In genomic region chr1:30684881-30685795, GRCh38 we compare ENCODE assay signal across 7 cellular contexts. TPM values are rescaled to one million over a fixed set of nuclear protein-coding genes. Genes with fewer than 3 reads are reported as not detected.
DNase-seq lines count a peak whose midpoint lies in the region; ATAC-seq, FAIRE-seq and TF ChIP-seq lines count a peak whose summit lies in the region.

No MANE protein-coding gene starts in this region.

- intact Hi-C loops in left ventricle myocardium inferior (cut with micrococcal nuclease) = no loop called here

- no peaks in the 10 kb centered on the region for H3K9me3 ChIP-seq in left ventricle myocardium inferior (replicated peaks)
- H3K9me3 ChIP-seq in small intestine (ENCODE audit: control insufficient read depth, low read depth) = no peaks in the 10 kb centered on the region

- 5 to 7% (median 5%) methylated on average over 43 to 56 of the region's 56 CpGs for WGBS in small intestine, 3 donors

- FAIRE-seq in small intestine (lab: Jason Lieb, UNC) = no peak

- peak; percentile 11 for TF ChIP-seq CTCF in left ventricle myocardium inferior (IDR thresholded peaks at IDR 0.05; ENCODE audit: borderline replicate concordance)

- H3K4me1 ChIP-seq in left ventricle myocardium inferior (peaks cover 25% of the 10 kb centered on the region), small intestine (ENCODE audit: control insufficient read depth in 2 of 2, insufficient read depth in 1 of 2, low read depth in 1 of 2, low read length in 1 of 2) (no peaks in the 10 kb centered on the region)

- H3K4me3 ChIP-seq in left ventricle myocardium inferior (peak overlapping the region; percentile 42), small intestine (ENCODE audit: low read depth in 1 of 2, low read length in 2 of 2) (peak overlapping the region in 1 of 2 donors; percentile 10)

- H3K36me3 ChIP-seq in left ventricle myocardium inferior (no peaks in the 10 kb centered on the region), small intestine (ENCODE audit: control insufficient read depth in 2 of 2, insufficient read depth in 2 of 2, low read length in 2 of 2) (no peaks in the 10 kb centered on the region)

- no peak for ATAC-seq in HG02938 (IDR thresholded peaks at IDR 0.05; ENCODE audit: unreplicated experiment)

- H3K27me3 ChIP-seq in left ventricle myocardium inferior (ENCODE audit: low read depth) (peaks cover 93% of the 10 kb centered on the region), small intestine (ENCODE audit: control insufficient read depth in 2 of 2, insufficient read depth in 2 of 2, low read length in 2 of 2) (peaks cover 0 to 12% of the 10 kb centered on the region in 2 donors)

- DNase-seq in NCI-H1417 treated with DMSO at 0.1 percent for 48 hours (lab: John Stamatoyannopoulos, UW) (peak; percentile 17), T-helper 22 cell (ENCODE audit: low read depth) (peak; percentile 23), left ventricle myocardium inferior (peak; percentile 28), small intestine (peak; percentile 89), SW 1271 (lab: John Stamatoyannopoulos, UW) (no peak), midbrain (lab: John Stamatoyannopoulos, UW) (no peak)

- H3K27ac ChIP-seq in left ventricle myocardium inferior (replicated peaks) = no peak overlapping the region
- H3K27ac ChIP-seq in small intestine (ENCODE audit: low read depth in 1 of 2, low read length in 1 of 2) = peak overlapping the region in 1 of 2 donors; percentile 47

RNA-seq across cellular contexts. Expression of gene MATN1, which starts 38.2 kb away (rescaled TPM):
- total RNA-seq in left ventricle myocardium inferior = not detected
- under 1 TPM in 1 of 3 donors, not detected in 2; 0.03 TPM for polyA plus RNA-seq in small intestine

Comparison
In these comparisons a context has a peak if more than half of its experiments do, and no peak if none do; other contexts are left out.
1. DNase-seq: peak in NCI-H1417 treated with DMSO at 0.1 percent for 48 hours (single experiment), T-helper 22 cell (single experiment), left ventricle myocardium inferior (single experiment) and small intestine (single experiment); none in SW 1271 (0 of 2) and midbrain (single experiment).